23 cellular contexts compared by ENCODE assay signal in the genomic region with DNA sequence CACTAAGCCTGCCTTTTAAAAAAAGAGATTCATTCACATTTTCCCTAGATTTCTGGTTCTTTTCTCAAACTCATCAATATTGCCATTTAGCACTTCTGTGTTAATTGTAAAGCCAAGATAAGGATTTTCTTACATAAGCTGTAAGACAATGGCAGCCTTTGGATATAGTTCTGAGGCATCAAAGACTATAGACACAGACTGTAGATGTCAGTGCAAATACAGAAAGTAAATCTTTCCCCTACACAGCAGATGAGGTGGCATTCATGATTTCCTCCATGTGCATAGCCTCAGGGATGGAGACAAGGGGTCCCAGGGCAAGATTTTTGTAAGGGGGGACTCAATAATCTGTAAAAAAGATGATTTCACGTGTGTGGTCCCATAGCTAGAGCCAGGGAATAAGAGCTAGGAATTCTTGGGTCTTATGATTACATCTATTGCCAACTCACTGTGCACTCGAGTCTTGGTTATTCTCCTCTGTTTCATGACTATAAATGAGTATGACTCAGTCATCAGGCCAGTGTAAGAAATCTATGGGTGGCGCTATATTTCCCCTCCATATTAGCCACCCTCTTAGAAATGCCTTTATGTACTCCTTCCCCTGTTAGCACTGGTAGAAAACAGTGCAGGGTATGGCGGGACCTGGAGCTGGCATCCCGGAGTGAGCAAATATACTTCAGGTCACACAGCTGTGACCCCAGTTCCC.
A peak's percentile ranks its signal among the peaks of the same experiment; 100 is the strongest.
DNase-seq lines count a peak whose midpoint lies in the region; ATAC-seq and TF ChIP-seq lines count a peak whose summit lies in the region.
"Had no signal": no experiment of that assay in that cellular context is flagged by ENCODE, and none has a peak within 500 bp of the region (broad histone marks: within the 10 kb centered on the region; RNA-seq: fewer than 3 reads in every experiment).

No MANE protein-coding gene starts in this region.

- H4K20me1 ChIP-seq in MM.1S (ENCODE audit: insufficient read depth, low read length): no peaks in the 10 kb centered on the region

- H3K27ac ChIP-seq in MM.1S (ENCODE audit: low read length): peak overlapping the region; percentile 96
- H3K27ac ChIP-seq: gastrocnemius medialis had no signal

- no peak overlapping the region for H2AFZ ChIP-seq in MM.1S (ENCODE audit: low read length)

- H3K36me3 Mint-ChIP-seq in activated T-cell treated with anti-CD3 and anti-CD28 coated beads, Interleukin-2, amount 50 U/mL, for 72 hours (ENCODE audit: insufficient read depth in 2 of 2): no peaks in the 10 kb centered on the region
- H3K36me3 Mint-ChIP-seq in activated T-helper 1 cell treated with anti-CD3 and anti-CD28 coated beads, Interleukin-12 subunit alpha, Interleukin-12 subunit beta, Interleukin-2, Interleukin-4 antibody, amounts not matched to agents 30 ng/mL and 10 ng/mL and 1 ng/mL, durations not matched to agents 14 hours and 24 hours and 36 hours (ENCODE audit: low read depth): no peaks in the 10 kb centered on the region
- H3K36me3 Mint-ChIP-seq in stimulated activated naive CD8-positive, alpha-beta T cell treated with anti-CD3 and anti-CD28 coated beads, Interleukin-15, Interleukin-2, amounts not matched to agents 100 ng/mL and 50 ng/mL, for 24 hours (ENCODE audit: low read depth): no peaks in the 10 kb centered on the region
- no peaks in the 10 kb centered on the region for H3K36me3 Mint-ChIP-seq in glutamatergic neuron (ENCODE audit: unreplicated experiment)
- H3K36me3 Mint-ChIP-seq: CD14-positive monocyte had no signal

- H3K9me2 ChIP-seq in MM.1S (replicated peaks; ENCODE audit: insufficient read depth, low read length): no peaks in the 10 kb centered on the region

- H3K9me3 ChIP-seq in MM.1S (replicated peaks; ENCODE audit: insufficient read depth, low read length): no peaks in the 10 kb centered on the region
- H3K9me3 ChIP-seq: gastrocnemius medialis, MG63 had no signal

- peaks cover 27% of the 10 kb centered on the region for H3F3A ChIP-seq in MM.1S (ENCODE audit: insufficient read depth, low read length)

- no peaks in the 10 kb centered on the region for H3K36me3 ChIP-seq in MM.1S (replicated peaks; ENCODE audit: insufficient read depth, low read length)
- H3K36me3 ChIP-seq: gastrocnemius medialis, MG63 had no signal

- no peaks in the 10 kb centered on the region for H3K27me3 ChIP-seq in MM.1S (replicated peaks; ENCODE audit: insufficient read depth, low read length)
- H3K27me3 ChIP-seq: gastrocnemius medialis, MG63 had no signal

- TF ChIP-seq CTCF in MM.1S (IDR thresholded peaks at IDR 0.05; ENCODE audit: low read length) (no peak), glutamatergic neuron (IDR thresholded peaks at IDR 0.05; ENCODE audit: partially characterized antibody, unreplicated experiment) (no peak)

- peak; percentile 34 to 44 for ATAC-seq in activated T-cell treated with anti-CD3 and anti-CD28 coated beads, Interleukin-2, amount 50 U/mL, for 72 hours (replicated peaks in 1 of 2)
- ATAC-seq: gastrocnemius medialis had no signal

- H3K9me3 Mint-ChIP-seq in activated T-cell treated with anti-CD3 and anti-CD28 coated beads, Interleukin-2, amount 50 U/mL, for 72 hours: no peaks in the 10 kb centered on the region
- H3K9me3 Mint-ChIP-seq in activated T-helper 1 cell treated with anti-CD3 and anti-CD28 coated beads, Interleukin-12 subunit alpha, Interleukin-12 subunit beta, Interleukin-2, Interleukin-4 antibody, amounts not matched to agents 30 ng/mL and 10 ng/mL and 1 ng/mL, durations not matched to agents 14 hours and 24 hours and 36 hours: no peaks in the 10 kb centered on the region
- H3K9me3 Mint-ChIP-seq in stimulated activated naive CD8-positive, alpha-beta T cell treated with anti-CD3 and anti-CD28 coated beads, Interleukin-15, Interleukin-2, amounts not matched to agents 100 ng/mL and 50 ng/mL, for 24 hours: no peaks in the 10 kb centered on the region
- H3K9me3 Mint-ChIP-seq in glutamatergic neuron (ENCODE audit: unreplicated experiment): no peaks in the 10 kb centered on the region
- H3K9me3 Mint-ChIP-seq: CD14-positive monocyte, H9, IgD-negative memory B cell had no signal

- H3K79me2 ChIP-seq in MM.1S (ENCODE audit: low read length): no peaks in the 10 kb centered on the region

- H3K27ac Mint-ChIP-seq in activated T-cell treated with anti-CD3 and anti-CD28 coated beads, Interleukin-2, amount 50 U/mL, for 72 hours: peak overlapping the region; percentile 64
- peak overlapping the region; percentile 85 for H3K27ac Mint-ChIP-seq in activated T-helper 1 cell treated with anti-CD3 and anti-CD28 coated beads, Interleukin-12 subunit alpha, Interleukin-12 subunit beta, Interleukin-2, Interleukin-4 antibody, amounts not matched to agents 30 ng/mL and 10 ng/mL and 1 ng/mL, durations not matched to agents 14 hours and 24 hours and 36 hours
- peak overlapping the region; percentile 41 for H3K27ac Mint-ChIP-seq in stimulated activated naive CD8-positive, alpha-beta T cell treated with anti-CD3 and anti-CD28 coated beads, Interleukin-15, Interleukin-2, amounts not matched to agents 100 ng/mL and 50 ng/mL, for 24 hours
- H3K27ac Mint-ChIP-seq in glutamatergic neuron (ENCODE audit: unreplicated experiment): no peak overlapping the region
- H3K27ac Mint-ChIP-seq: H9, progenitor cell of endocrine pancreas had no signal

- peaks cover 38% of the 10 kb centered on the region for H3K4me1 ChIP-seq in MM.1S (ENCODE audit: low read length)
- H3K4me1 ChIP-seq: gastrocnemius medialis had no signal

- peak overlapping the region; percentile 42 for H3K9ac ChIP-seq in MM.1S (ENCODE audit: low read length)

- peaks cover 21% of the 10 kb centered on the region for H3K4me1 Mint-ChIP-seq in activated T-cell treated with anti-CD3 and anti-CD28 coated beads, Interleukin-2, amount 50 U/mL, for 72 hours (ENCODE audit: low read depth)
- peaks cover 48% of the 10 kb centered on the region for H3K4me1 Mint-ChIP-seq in activated T-helper 1 cell treated with anti-CD3 and anti-CD28 coated beads, Interleukin-12 subunit alpha, Interleukin-12 subunit beta, Interleukin-2, Interleukin-4 antibody, amounts not matched to agents 30 ng/mL and 10 ng/mL and 1 ng/mL, durations not matched to agents 14 hours and 24 hours and 36 hours (ENCODE audit: low read depth)
- peaks cover 20% of the 10 kb centered on the region for H3K4me1 Mint-ChIP-seq in stimulated activated naive CD8-positive, alpha-beta T cell treated with anti-CD3 and anti-CD28 coated beads, Interleukin-15, Interleukin-2, amounts not matched to agents 100 ng/mL and 50 ng/mL, for 24 hours (ENCODE audit: low read depth)
- H3K4me1 Mint-ChIP-seq in glutamatergic neuron (ENCODE audit: low read depth, unreplicated experiment): peaks cover 11% of the 10 kb centered on the region
- H3K4me1 Mint-ChIP-seq: CD14-positive monocyte had no signal

- H3K4me2 ChIP-seq in MM.1S (ENCODE audit: low read depth, low read length): peak overlapping the region; percentile 61

- peak overlapping the region; percentile 6 to 51 for H3K4me3 Mint-ChIP-seq in activated T-cell treated with anti-CD3 and anti-CD28 coated beads, Interleukin-2, amount 50 U/mL, for 72 hours
- H3K4me3 Mint-ChIP-seq in activated T-helper 1 cell treated with anti-CD3 and anti-CD28 coated beads, Interleukin-12 subunit alpha, Interleukin-12 subunit beta, Interleukin-2, Interleukin-4 antibody, amounts not matched to agents 30 ng/mL and 10 ng/mL and 1 ng/mL, durations not matched to agents 14 hours and 24 hours and 36 hours: no peak overlapping the region
- H3K4me3 Mint-ChIP-seq in stimulated activated naive CD8-positive, alpha-beta T cell treated with anti-CD3 and anti-CD28 coated beads, Interleukin-15, Interleukin-2, amounts not matched to agents 100 ng/mL and 50 ng/mL, for 24 hours: no peak overlapping the region
- H3K4me3 Mint-ChIP-seq in glutamatergic neuron (ENCODE audit: unreplicated experiment): no peak overlapping the region
- H3K4me3 Mint-ChIP-seq: CD14-positive monocyte, H9 had no signal

- intact Hi-C loops in activated T-helper 1 cell treated with anti-CD3 and anti-CD28 coated beads, Interleukin-12 subunit alpha, Interleukin-12 subunit beta, Interleukin-2, Interleukin-4 antibody, amounts not matched to agents 30 ng/mL and 10 ng/mL and 1 ng/mL, durations not matched to agents 14 hours and 24 hours and 36 hours (cut with micrococcal nuclease): loop anchor here (2.0 to 10.0 kb wide), 3 partner anchors 330 to 1366 kb away; a partner anchor contains a TSS

- H3K27me3 Mint-ChIP-seq in activated T-cell treated with anti-CD3 and anti-CD28 coated beads, Interleukin-2, amount 50 U/mL, for 72 hours (ENCODE audit: low read depth): peaks cover 28% of the 10 kb centered on the region
- H3K27me3 Mint-ChIP-seq in activated T-helper 1 cell treated with anti-CD3 and anti-CD28 coated beads, Interleukin-12 subunit alpha, Interleukin-12 subunit beta, Interleukin-2, Interleukin-4 antibody, amounts not matched to agents 30 ng/mL and 10 ng/mL and 1 ng/mL, durations not matched to agents 14 hours and 24 hours and 36 hours (ENCODE audit: insufficient read depth): peaks cover 21% of the 10 kb centered on the region
- peaks cover 16% of the 10 kb centered on the region for H3K27me3 Mint-ChIP-seq in stimulated activated naive CD8-positive, alpha-beta T cell treated with anti-CD3 and anti-CD28 coated beads, Interleukin-15, Interleukin-2, amounts not matched to agents 100 ng/mL and 50 ng/mL, for 24 hours
- H3K27me3 Mint-ChIP-seq in glutamatergic neuron (ENCODE audit: unreplicated experiment): peaks cover 2% of the 10 kb centered on the region

- DNase-seq in activated T-cell treated with anti-CD3 and anti-CD28 coated beads, Interleukin-2, amount 50 U/mL, for 72 hours: no peak
- DNase-seq in activated T-cell treated with anti-CD3 and anti-CD28 coated beads, Interleukin-2, amount 50 U/mL, for 48 hours: no peak
- DNase-seq in MM.1S (peak; percentile 21), SKM-1 treated with dmso at 0.1 percent for 144 hours (lab: John Stamatoyannopoulos, UW; ENCODE audit: unreplicated experiment) (no peak), glutamatergic neuron (no peak), iPS-NIHi7 (ENCODE audit: extremely low spot score) (no peak)
- no peak for DNase-seq in activated T-helper 1 cell treated with anti-CD3 and anti-CD28 coated beads, Interleukin-12 subunit alpha, Interleukin-12 subunit beta, Interleukin-2, Interleukin-4 antibody, amounts not matched to agents 30 ng/mL and 10 ng/mL and 1 ng/mL, durations not matched to agents 14 hours and 24 hours and 36 hours (ENCODE audit: low spot score)
- DNase-seq: activated gamma-delta T cell, aorta, cerebellar nuclear complex, gastrocnemius medialis, H9, left cardiac atrium, MG63, midbrain, NCI-H1930, NCI-H446 treated with DMSO at 0.1 percent for 48 hours, SW 1271 had no signal

- peak overlapping the region; percentile 12; the same call in 1 of the 2 replicates for H3K4me3 ChIP-seq in MM.1S (ENCODE audit: low read length)
- H3K4me3 ChIP-seq: gastrocnemius medialis, MG63, skin epidermis had no signal

Comparison
In these comparisons a context has a peak if more than half of its experiments do, and no peak if none do; other contexts are left out.
1. H3K4me3 Mint-ChIP-seq: peak in activated T-cell treated with anti-CD3 and anti-CD28 coated beads, Interleukin-2, amount 50 U/mL, for 72 hours (2 of 2); none in activated T-helper 1 cell treated with anti-CD3 and anti-CD28 coated beads, Interleukin-12 subunit alpha, Interleukin-12 subunit beta, Interleukin-2, Interleukin-4 antibody, amounts not matched to agents 30 ng/mL and 10 ng/mL and 1 ng/mL, durations not matched to agents 14 hours and 24 hours and 36 hours (single experiment), stimulated activated naive CD8-positive, alpha-beta T cell treated with anti-CD3 and anti-CD28 coated beads, Interleukin-15, Interleukin-2, amounts not matched to agents 100 ng/mL and 50 ng/mL, for 24 hours (single experiment) and glutamatergic neuron (single experiment).